11 cellular contexts compared by ENCODE assay signal in the genomic region with DNA sequence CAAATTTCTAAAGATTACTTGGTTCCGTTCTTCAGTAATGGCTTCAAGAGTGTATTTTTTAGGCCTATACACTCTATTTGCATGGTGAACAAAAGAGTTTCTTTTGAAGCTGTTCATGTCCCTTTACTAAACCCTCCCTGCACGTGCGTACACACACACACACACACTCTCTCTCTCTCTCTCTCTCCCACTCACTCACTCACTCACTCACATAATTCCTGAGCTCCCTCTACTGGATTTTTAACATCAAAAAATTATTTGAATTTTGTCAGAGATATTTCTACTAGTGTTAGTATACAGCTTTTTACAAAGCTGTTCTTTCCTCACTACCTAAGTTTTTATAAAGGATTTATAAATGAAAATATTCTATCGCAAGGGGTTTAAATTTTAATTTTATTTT.
A peak's percentile ranks its signal among the peaks of the same experiment; 100 is the strongest.
DNase-seq lines count a peak whose midpoint lies in the region; ATAC-seq, FAIRE-seq and TF ChIP-seq lines count a peak whose summit lies in the region.
"Had no signal": no experiment of that assay in that cellular context is flagged by ENCODE, and none has a peak within 500 bp of the region (broad histone marks: within the 10 kb centered on the region; RNA-seq: fewer than 3 reads in every experiment).

No MANE protein-coding gene starts in this region.

- TF ChIP-seq EP300 in K562 (IDR thresholded peaks at IDR 0.05; ENCODE audit: low read length): no peak

- H4K20me1 ChIP-seq in K562 (replicated peaks; ENCODE audit: control insufficient read depth, insufficient read depth, low read length): no peaks in the 10 kb centered on the region

- no peak overlapping the region for H2BK5ac ChIP-seq in mesendoderm (ENCODE audit: low read length)

- peak; percentile 35 to 59; a peak in 3 of 4 replicates for TF ChIP-seq RAD21 in K562 (CRISPR knock-in tag; conservative IDR thresholded peaks at IDR 0.05 in 1 of 2, IDR thresholded peaks at IDR 0.05 in 1 of 2)

- no peak overlapping the region for H2BK120ac ChIP-seq in mesendoderm (ENCODE audit: low read depth, low read length)

- H3K27me3 ChIP-seq in K562 (ENCODE audit: control insufficient read depth in 2 of 2, insufficient read depth in 2 of 2, low read length in 2 of 2): no peaks in the 10 kb centered on the region
- H3K27me3 ChIP-seq in mesendoderm (ENCODE audit: insufficient read depth, low read length, poor library complexity): no peaks in the 10 kb centered on the region
- H3K27me3 ChIP-seq: breast epithelium had no signal

- H3K79me1 ChIP-seq in mesendoderm (ENCODE audit: low read length): no peaks in the 10 kb centered on the region

- H3K9me1 ChIP-seq in K562 (ENCODE audit: control insufficient read depth, insufficient read depth, low read length): no peaks in the 10 kb centered on the region

- CTCF ChIA-PET in K562 (lab: Yijun Ruan, JAX; ENCODE audit: low intra/inter-chr PET ratio): interaction anchor here (0.6 to 0.7 kb wide), 2 partner anchors 74 to 255 kb away, joined by 3 read pairs; no protein-coding TSS in a partner anchor

- ATAC-seq in K562: peak; percentile 56; the same call in 2 of the 3 replicates

- H3K36me3 ChIP-seq in K562 (ENCODE audit: control insufficient read depth, insufficient read depth, low read length) (peaks cover 92% of the 10 kb centered on the region), mesendoderm (ENCODE audit: control insufficient read depth, insufficient read depth, low read length) (peaks cover 6% of the 10 kb centered on the region)
- H3K36me3 ChIP-seq: breast epithelium had no signal

- H3K23ac ChIP-seq in mesendoderm (ENCODE audit: low read length): no peak overlapping the region

- no peak overlapping the region for H3K4ac ChIP-seq in mesendoderm (ENCODE audit: low read depth, low read length)

- POLR2A ChIA-PET in K562 (lab: Yijun Ruan, JAX): interaction anchor here (0.6 to 2.0 kb wide), 5 partner anchors 9 to 24 kb away, joined by 3 to 8 read pairs (median 3); no protein-coding TSS in a partner anchor

- no peak overlapping the region for H4K5ac ChIP-seq in mesendoderm (ENCODE audit: low read length)

- no peak overlapping the region for H2BK15ac ChIP-seq in mesendoderm (replicated peaks; ENCODE audit: low read depth)

- no peak overlapping the region for H4K8ac ChIP-seq in mesendoderm (ENCODE audit: low read depth, low read length)

- H3K4me1 ChIP-seq in K562 (replicated peaks in 1 of 2; ENCODE audit: control insufficient read depth in 2 of 2, insufficient read depth in 2 of 2, low read length in 2 of 2) (no peaks in the 10 kb centered on the region), mesendoderm (ENCODE audit: control insufficient read depth, low read depth, low read length) (no peaks in the 10 kb centered on the region)
- H3K4me1 ChIP-seq: breast epithelium had no signal

- H2AFZ ChIP-seq in K562 (ENCODE audit: low read depth, low read length): no peak overlapping the region

- in situ Hi-C loops in K562 (cut with MboI): no loop called here

- DNase-seq in ELR (ENCODE audit: low read depth) (peak; percentile 46), NB4 (ENCODE audit: low read depth) (peak; percentile 40), K562 (ENCODE audit: extremely low read depth in 1 of 4, low spot score in 3 of 4) (peak in 1 of 4 experiments; percentile 24), midbrain (lab: John Stamatoyannopoulos, UW) (peak; percentile 14), mesendoderm (no peak), SHP77 (lab: John Stamatoyannopoulos, UW) (no peak), NCI-H2196 treated with DMSO at 0.1 percent for 48 hours (lab: John Stamatoyannopoulos, UW; ENCODE audit: unreplicated experiment) (no peak)
- no peak for DNase-seq in NK-92 treated with Interleukin-12 subunit alpha and Interleukin-12 subunit beta, amount 100 ng/mL, for 24 hours (lab: John Stamatoyannopoulos, UW)
- DNase-seq: activated CD4-positive, alpha-beta T cell treated with anti-CD3 and anti-CD28 coated beads, Interleukin-2, amount 10 ng/mL, durations not matched to agents 24 days and 14 days had no signal

- WGBS in K562 (ENCODE audit: insufficient coverage, low coverage, missing lambda C conversion rate): 79% methylated on average over 4 of the region's 4 CpGs
- no CpG with 5 or more reads among the region's 4 CpGs for WGBS in mesendoderm (ENCODE audit: extremely low coverage, insufficient coverage, low lambda C conversion rate)

- 0 out of 3 replicates have a peak, but pooled peaks cover 3% of the 10 kb centered on the region for H3K79me2 ChIP-seq in K562 (ENCODE audit: control insufficient read depth, insufficient read depth, low read length)
- no peaks in the 10 kb centered on the region for H3K79me2 ChIP-seq in mesendoderm (ENCODE audit: control insufficient read depth, insufficient read depth, low read length)

- no peak overlapping the region for H3K9ac ChIP-seq in K562 (ENCODE audit: insufficient read depth in 1 of 2, low read depth in 2 of 2, low read length in 2 of 2)
- no peak overlapping the region for H3K9ac ChIP-seq in mesendoderm (ENCODE audit: low read length)

- TF ChIP-seq CTCF in NB4 (IDR thresholded peaks at IDR 0.05; ENCODE audit: low read depth, low read length) (no peak), K562 (IDR thresholded peaks at IDR 0.05 in 2 of 3, conservative IDR thresholded peaks at IDR 0.05 in 1 of 3; ENCODE audit: insufficient read depth in 2 of 3, low read depth in 1 of 3, low read length in 3 of 3) (peak; percentile 17 to 64 (median 20); a peak in 3 of 6 replicates)

- TF ChIP-seq POLR2A in NB4 (IDR thresholded peaks at IDR 0.05; ENCODE audit: extremely low read depth, insufficient read length) (no peak), K562 (conservative IDR thresholded peaks at IDR 0.05) (0 out of 2 replicates have a peak, but pooled peaks have one; percentile 5)

- FAIRE-seq in K562 (lab: Jason Lieb, UNC): no peak
- FAIRE-seq: GM18507 had no signal

- no peaks in the 10 kb centered on the region for H3K9me3 ChIP-seq in K562 (replicated peaks; ENCODE audit: control insufficient read depth, insufficient read depth, low read depth, low read length)
- H3K9me3 ChIP-seq: breast epithelium had no signal

- intact Hi-C loops in K562 (cut with micrococcal nuclease): no loop called here

- no peak overlapping the region for H3K4me3 ChIP-seq in NB4 (ENCODE audit: low read depth, low read length)
- no peak overlapping the region for H3K4me3 ChIP-seq in K562
- H3K4me3 ChIP-seq in mesendoderm (ENCODE audit: low read length): no peak overlapping the region
- H3K4me3 ChIP-seq: breast epithelium had no signal

- H3K4me2 ChIP-seq in K562 (ENCODE audit: insufficient read depth, low read length): no peak overlapping the region
- no peak overlapping the region for H3K4me2 ChIP-seq in mesendoderm (ENCODE audit: low read length)

- H3K56ac ChIP-seq in mesendoderm (ENCODE audit: low read length): no peak overlapping the region

- no peak overlapping the region for H3K18ac ChIP-seq in mesendoderm (ENCODE audit: low read length)

- no peak overlapping the region for H3K27ac ChIP-seq in K562 (ENCODE audit: extremely low read depth, low read depth, low read length)
- no peak overlapping the region for H3K27ac ChIP-seq in mesendoderm (ENCODE audit: low read depth, low read length)
- H3K27ac ChIP-seq: breast epithelium had no signal

- no TSS peak for BruUV-seq in K562 (replicated peaks; lab: Mats Ljungman, UMichigan)

- H2AK5ac ChIP-seq in mesendoderm (ENCODE audit: low read length): no peak overlapping the region

TF ChIP-seq in K562, 482 proteins besides CTCF, POLR2A, EP300 and RAD21 (continues in another document):
- TF ChIP-seq LEF1 (IDR thresholded peaks at IDR 0.05): 0 out of 2 replicates have a peak, but pooled peaks have one; percentile 19
- peak; percentile 11; the same call in 1 of the 2 replicates for TF ChIP-seq JUND (IDR thresholded peaks at IDR 0.05; ENCODE audit: borderline replicate concordance, low read depth, low read length)
- TF ChIP-seq JUND (tag; IDR thresholded peaks at IDR 0.05; ENCODE audit: borderline replicate concordance, low read depth, low read length): no peak
- 0 out of 2 replicates have a peak, but pooled peaks have one; percentile 29 for TF ChIP-seq GABPA (tag; conservative IDR thresholded peaks at IDR 0.05; ENCODE audit: low read depth)
- peak in 1 of 2 experiments; percentile 39; a peak in 1 of 4 replicates for TF ChIP-seq FOXK2 (conservative IDR thresholded peaks at IDR 0.05 in 1 of 2, IDR thresholded peaks at IDR 0.05 in 1 of 2; ENCODE audit: low read depth in 2 of 2)
- TF ChIP-seq BHLHE40 (IDR thresholded peaks at IDR 0.05; ENCODE audit: low read length): peak; percentile 98
- 0 out of 4 replicates have a peak, but pooled peaks of 1 of the 2 experiments have one; percentile 29 for TF ChIP-seq ARNT (IDR thresholded peaks at IDR 0.05)
- peak in 1 of 2 experiments; percentile 35; a peak in 2 of 4 replicates for TF ChIP-seq MNT (conservative IDR thresholded peaks at IDR 0.05)
- TF ChIP-seq FOS (IDR thresholded peaks at IDR 0.05; ENCODE audit: extremely low read depth, insufficient read length): no peak
- no peak for TF ChIP-seq ZNF224 (CRISPR knock-in tag; IDR thresholded peaks at IDR 0.05)
- no peak for TF ChIP-seq ZNF445 (CRISPR knock-in tag; IDR thresholded peaks at IDR 0.05; ENCODE audit: low read depth)
- TF ChIP-seq SAP30 (IDR thresholded peaks at IDR 0.05; ENCODE audit: borderline replicate concordance, insufficient read depth, low read depth, low read length, poor library complexity, severe bottlenecking): no peak
- peak; percentile 66 for TF ChIP-seq EGR1 (conservative IDR thresholded peaks at IDR 0.05)
- peak in 1 of 2 experiments; percentile 51; a peak in 1 of 4 replicates for TF ChIP-seq HDAC1 (IDR thresholded peaks at IDR 0.05)

Comparison
In these comparisons a context has a peak if more than half of its experiments do, and no peak if none do; other contexts are left out.
1. DNase-seq: peak in ELR (single experiment), NB4 (single experiment) and midbrain (single experiment); none in mesendoderm (single experiment), NK-92 treated with Interleukin-12 subunit alpha and Interleukin-12 subunit beta, amount 100 ng/mL, for 24 hours (single experiment), SHP77 (0 of 2) and NCI-H2196 treated with DMSO at 0.1 percent for 48 hours (single experiment).